Comparison of ENCODE assay signal across 8 cellular contexts in the genomic region with DNA sequence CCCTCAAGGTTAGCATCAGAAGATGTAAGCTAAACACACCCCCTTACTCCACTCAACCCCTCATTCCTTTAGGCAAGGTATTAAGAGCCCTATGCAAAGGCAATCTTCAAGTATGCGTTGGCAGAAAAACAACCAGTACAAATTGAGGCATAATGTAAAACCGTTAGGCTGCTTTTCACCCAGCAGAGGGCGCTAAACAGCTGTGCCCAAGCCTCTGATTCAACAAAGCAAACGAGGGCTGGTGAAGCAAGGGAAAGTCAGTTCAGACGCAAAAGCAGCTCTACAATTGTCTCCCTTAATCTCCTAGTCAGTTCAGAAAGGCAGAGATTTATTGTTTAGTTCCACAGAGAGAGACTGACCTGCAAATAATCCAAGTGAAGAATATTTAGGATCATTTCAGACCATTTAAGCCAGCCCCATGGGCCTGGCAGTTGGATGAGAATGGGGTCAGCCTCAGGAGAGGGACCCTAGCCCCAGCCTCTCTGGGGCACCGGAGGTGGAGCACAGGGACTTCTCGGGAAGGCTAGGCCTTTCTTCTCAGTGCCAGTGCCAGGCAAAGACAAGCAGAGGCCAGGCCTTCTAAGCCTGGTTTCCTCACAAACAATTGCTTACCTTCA. TPM values are rescaled to one million over a fixed set of nuclear protein-coding genes. Genes with fewer than 3 reads are reported as not detected.
DNase-seq lines count a peak whose midpoint lies in the region; ATAC-seq and TF ChIP-seq lines count a peak whose summit lies in the region.

No MANE protein-coding gene starts in this region.

- peak; percentile 96 for TF ChIP-seq CTCF in chondrocyte (IDR thresholded peaks at IDR 0.05)

- DNase-seq in DMS 273 treated with DMSO at 0.1 percent for 48 hours (lab: John Stamatoyannopoulos, UW): peak; percentile 53
- DNase-seq in NCI-H460 (ENCODE audit: extremely low read depth, low read depth): peak; percentile 76
- DNase-seq in activated CD4-positive, alpha-beta T cell treated with anti-CD3 and anti-CD28 coated beads for 24 hours (ENCODE audit: low read depth in 2 of 2): peak; percentile 42 to 58
- DNase-seq in chondrocyte (ENCODE audit: low spot score): no peak
- DNase-seq in left kidney (ENCODE audit: low read depth, low spot score): peak; percentile 92
- peak; percentile 67 to 75 for DNase-seq in stimulated activated CD4-positive, alpha-beta T cell treated with anti-CD3 and anti-CD28 coated beads, Interleukin-2, amount 100 ng/mL, for 24 hours

- peak overlapping the region; percentile 67 for H3K27ac Mint-ChIP-seq in chondrocyte (ENCODE audit: unreplicated experiment)

- no peak overlapping the region for H3K4me3 Mint-ChIP-seq in chondrocyte (ENCODE audit: unreplicated experiment)

- no peaks in the 10 kb centered on the region for H3K9me3 Mint-ChIP-seq in chondrocyte (ENCODE audit: low read depth)

- H3K36me3 Mint-ChIP-seq in chondrocyte (ENCODE audit: low read depth): no peaks in the 10 kb centered on the region

- H3K4me1 Mint-ChIP-seq in chondrocyte (ENCODE audit: low read depth): peaks cover 61% of the 10 kb centered on the region

- ATAC-seq in HG02885 (IDR thresholded peaks at IDR 0.05; ENCODE audit: poor library complexity, unreplicated experiment) (peak; percentile 66), HG02763 (IDR thresholded peaks at IDR 0.05; ENCODE audit: unreplicated experiment) (no peak)

- no peaks in the 10 kb centered on the region for H3K27me3 Mint-ChIP-seq in chondrocyte (ENCODE audit: low read depth)

RNA-seq across cellular contexts. Expression of gene DCAF5, which starts 23.5 kb away (rescaled TPM):
- 12.4 and 14.3 TPM in 2 replicates for total RNA-seq in NCI-H460 (2014; rRNA removed; shearing (Covaris generic))
- polyA plus RNA-seq in NCI-H460 (2014; cell fraction: nucleus; rRNA removed): 14.6 and 16.4 TPM in 2 replicates
- total RNA-seq in chondrocyte: 48.1 to 56.9 TPM (median 48.3 TPM) in 3 replicates
